Comparison of ENCODE assay signal across 16 cellular contexts in the genomic region with DNA sequence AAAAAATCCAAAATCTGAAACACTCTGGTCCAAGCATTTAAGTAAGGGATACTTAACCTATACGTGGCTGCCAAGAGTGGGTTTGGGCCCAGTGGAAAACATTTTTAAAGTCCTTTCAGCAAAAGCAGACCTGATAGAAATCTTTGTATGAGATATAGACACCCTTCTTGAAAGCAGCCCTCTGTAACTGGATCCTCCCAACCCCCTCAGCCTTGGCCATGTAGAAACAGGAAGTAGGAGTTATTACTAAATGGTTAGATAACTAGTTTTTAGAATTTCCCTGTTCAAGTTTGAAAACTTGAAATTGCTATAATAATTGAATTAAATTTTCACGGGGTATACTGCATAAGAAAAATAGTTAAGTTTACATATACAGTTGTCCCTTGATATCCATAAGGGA.
A peak's percentile ranks its signal among the peaks of the same experiment; 100 is the strongest.
DNase-seq lines count a peak whose midpoint lies in the region; ATAC-seq, FAIRE-seq and TF ChIP-seq lines count a peak whose summit lies in the region.
"Had no signal": no experiment of that assay in that cellular context is flagged by ENCODE, and none has a peak within 500 bp of the region (broad histone marks: within the 10 kb centered on the region; RNA-seq: fewer than 3 reads in every experiment).

No MANE protein-coding gene starts in this region.

- H3K9me3 Mint-ChIP-seq in astrocyte (ENCODE audit: unreplicated experiment) = no peaks in the 10 kb centered on the region
- H3K9me3 Mint-ChIP-seq: activated CD4-positive, alpha-beta T cell treated with anti-CD3 and anti-CD28 coated beads, Interleukin-2, amount 10 ng/mL, durations not matched to agents 24 days and 14 days; activated T-helper 1 cell treated with anti-CD3 and anti-CD28 coated beads, Interleukin-12 subunit alpha, Interleukin-12 subunit beta, Interleukin-2, Interleukin-4 antibody, amounts not matched to agents 30 ng/mL and 10 ng/mL and 1 ng/mL, durations not matched to agents 14 hours and 24 hours and 36 hours; endodermal cell; T-cell had no signal

- CTCF ChIA-PET in HEK293 (lab: Yijun Ruan, JAX) = no interaction called here

- no peak overlapping the region for H3K4me2 ChIP-seq in astrocyte (ENCODE audit: low read length)

- no peaks in the 10 kb centered on the region for H4K20me1 ChIP-seq in astrocyte (ENCODE audit: insufficient read depth, low read length)

- no peak overlapping the region for H2AFZ ChIP-seq in astrocyte (ENCODE audit: low read depth, low read length)

- peaks cover 3% of the 10 kb centered on the region for H3K36me3 Mint-ChIP-seq in astrocyte (ENCODE audit: low read depth, unreplicated experiment)
- H3K36me3 Mint-ChIP-seq: T-cell had no signal

- no peak overlapping the region for H3K9ac ChIP-seq in astrocyte (ENCODE audit: low read length)

- POLR2A ChIA-PET in HEK293 (lab: Yijun Ruan, JAX) = no interaction called here

- WGBS in sigmoid colon, 2 donors = 63 to 82% methylated on average over 2 of the region's 2 CpGs

- DNase-seq in NCI-H69 (lab: John Stamatoyannopoulos, UW) (peak; percentile 20), astrocyte (ENCODE audit: low read depth) (no peak), sigmoid colon (no peak), NCI-H748 (lab: John Stamatoyannopoulos, UW; ENCODE audit: unreplicated experiment) (no peak), mucosa of descending colon (no peak), vagina (ENCODE audit: extremely low spot score in 2 of 2) (no peak)
- DNase-seq: Calu3, endodermal cell, glutamatergic neuron, left cardiac atrium, NCI-H1105 treated with DMSO at 0.1 percent for 48 hours, T-cell had no signal

- ATAC-seq in GM19395 (IDR thresholded peaks at IDR 0.05; ENCODE audit: unreplicated experiment) (no peak), mucosa of descending colon (no peak)
- ATAC-seq: T-cell had no signal

- H3K27ac Mint-ChIP-seq in astrocyte (ENCODE audit: unreplicated experiment) = peak overlapping the region; percentile 70
- H3K27ac Mint-ChIP-seq: activated CD4-positive, alpha-beta T cell treated with anti-CD3 and anti-CD28 coated beads, Interleukin-2, amount 10 ng/mL, durations not matched to agents 24 days and 14 days; activated T-helper 1 cell treated with anti-CD3 and anti-CD28 coated beads, Interleukin-12 subunit alpha, Interleukin-12 subunit beta, Interleukin-2, Interleukin-4 antibody, amounts not matched to agents 30 ng/mL and 10 ng/mL and 1 ng/mL, durations not matched to agents 14 hours and 24 hours and 36 hours; endodermal cell had no signal

- H3K4me1 Mint-ChIP-seq in astrocyte (ENCODE audit: low read depth, unreplicated experiment) = peaks cover 61% of the 10 kb centered on the region

- H3K4me3 Mint-ChIP-seq in astrocyte (ENCODE audit: unreplicated experiment) = no peak overlapping the region
- H3K4me3 Mint-ChIP-seq: activated CD4-positive, alpha-beta T cell treated with anti-CD3 and anti-CD28 coated beads, Interleukin-2, amount 10 ng/mL, durations not matched to agents 24 days and 14 days; activated T-helper 1 cell treated with anti-CD3 and anti-CD28 coated beads, Interleukin-12 subunit alpha, Interleukin-12 subunit beta, Interleukin-2, Interleukin-4 antibody, amounts not matched to agents 30 ng/mL and 10 ng/mL and 1 ng/mL, durations not matched to agents 14 hours and 24 hours and 36 hours; endodermal cell had no signal

- no peak for FAIRE-seq in astrocyte (lab: Jason Lieb, UNC)

- no peaks in the 10 kb centered on the region for H3K27me3 ChIP-seq in astrocyte (ENCODE audit: insufficient read depth, low read length)
- H3K27me3 ChIP-seq in sigmoid colon = no peaks in the 10 kb centered on the region
- H3K27me3 ChIP-seq in vagina = no peaks in the 10 kb centered on the region

- H3K36me3 ChIP-seq in HEK293 (ENCODE audit: control insufficient read depth in 2 of 2, insufficient read depth in 1 of 2, low read length in 2 of 2) = no peaks in the 10 kb centered on the region
- no peaks in the 10 kb centered on the region for H3K36me3 ChIP-seq in astrocyte (ENCODE audit: insufficient read depth, low read length)
- peaks cover 0 to 54% (median 3%) of the 10 kb centered on the region in 4 donors for H3K36me3 ChIP-seq in sigmoid colon
- H3K36me3 ChIP-seq in mucosa of descending colon (ENCODE audit: low read depth) = no peaks in the 10 kb centered on the region
- H3K36me3 ChIP-seq in vagina = no peaks in the 10 kb centered on the region

- no peaks in the 10 kb centered on the region for H3K79me2 ChIP-seq in astrocyte (ENCODE audit: insufficient read depth, low read length)

- TF ChIP-seq POLR2A in sigmoid colon (IDR thresholded peaks at IDR 0.05) (no peak), vagina (IDR thresholded peaks at IDR 0.05) (no peak)

- no peak overlapping the region for H3K27ac ChIP-seq in HEK293 (ENCODE audit: extremely low read depth, low read depth, low read length)
- H3K27ac ChIP-seq in astrocyte (ENCODE audit: low read depth, low read length) = no peak overlapping the region
- peak overlapping the region in 3 of 4 donors; percentile 57 to 74 (median 68) for H3K27ac ChIP-seq in sigmoid colon
- H3K27ac ChIP-seq in vagina = no peak overlapping the region

- no peaks in the 10 kb centered on the region for H3K27me3 Mint-ChIP-seq in astrocyte (ENCODE audit: low read depth, unreplicated experiment)
- H3K27me3 Mint-ChIP-seq: activated CD4-positive, alpha-beta T cell treated with anti-CD3 and anti-CD28 coated beads, Interleukin-2, amount 10 ng/mL, durations not matched to agents 24 days and 14 days; T-cell had no signal

- H3K4me3 ChIP-seq in HEK293 (ENCODE audit: low read depth, low read length) (no peak overlapping the region), astrocyte (ENCODE audit: insufficient read depth, low read depth, low read length) (no peak overlapping the region), sigmoid colon (no peak overlapping the region), mucosa of descending colon (no peak overlapping the region), vagina (no peak overlapping the region)

- peaks cover 9% of the 10 kb centered on the region for H3K4me1 ChIP-seq in HEK293 (ENCODE audit: control insufficient read depth, insufficient read depth, low read length)
- H3K4me1 ChIP-seq in astrocyte (ENCODE audit: insufficient read depth, low read length) = peaks cover 34% of the 10 kb centered on the region
- peaks cover 0 to 67% (median 47%) of the 10 kb centered on the region in 4 donors for H3K4me1 ChIP-seq in sigmoid colon
- H3K4me1 ChIP-seq in mucosa of descending colon (ENCODE audit: low read depth) = no peaks in the 10 kb centered on the region
- peaks cover 15% of the 10 kb centered on the region for H3K4me1 ChIP-seq in vagina

- intact Hi-C loops in sigmoid colon (cut with DNase I) = no loop called here
- intact Hi-C loops in mucosa of descending colon (cut with DNase I, micrococcal nuclease) = no loop called here
- intact Hi-C loops in vagina (cut with DNase I) = no loop called here

- TF ChIP-seq EP300 in sigmoid colon (IDR thresholded peaks at IDR 0.05) = no peak

- no peak for TF ChIP-seq CTCF in HEK293 (tag by site-specific recombination; IDR thresholded peaks at IDR 0.05)
- TF ChIP-seq CTCF in astrocyte (IDR thresholded peaks at IDR 0.05; ENCODE audit: insufficient read depth, low read depth, low read length) = no peak
- no peak for TF ChIP-seq CTCF in sigmoid colon (IDR thresholded peaks at IDR 0.05)
- no peak for TF ChIP-seq CTCF in mucosa of descending colon (IDR thresholded peaks at IDR 0.05)
- TF ChIP-seq CTCF in vagina (IDR thresholded peaks at IDR 0.05) = no peak

- no peaks in the 10 kb centered on the region for H3K9me3 ChIP-seq in HEK293 (ENCODE audit: control insufficient read depth, insufficient read depth, low read depth, low read length)
- H3K9me3 ChIP-seq in astrocyte (ENCODE audit: insufficient read depth, low read depth, low read length) = no peaks in the 10 kb centered on the region
- H3K9me3 ChIP-seq in sigmoid colon = no peaks in the 10 kb centered on the region
- H3K9me3 ChIP-seq in mucosa of descending colon = no peaks in the 10 kb centered on the region
- no peaks in the 10 kb centered on the region for H3K9me3 ChIP-seq in vagina

TF ChIP-seq in HEK293, 187 proteins besides CTCF, POLR2A, EP300 and RAD21 (continues in another document):
- TF ChIP-seq, protein P1, sequence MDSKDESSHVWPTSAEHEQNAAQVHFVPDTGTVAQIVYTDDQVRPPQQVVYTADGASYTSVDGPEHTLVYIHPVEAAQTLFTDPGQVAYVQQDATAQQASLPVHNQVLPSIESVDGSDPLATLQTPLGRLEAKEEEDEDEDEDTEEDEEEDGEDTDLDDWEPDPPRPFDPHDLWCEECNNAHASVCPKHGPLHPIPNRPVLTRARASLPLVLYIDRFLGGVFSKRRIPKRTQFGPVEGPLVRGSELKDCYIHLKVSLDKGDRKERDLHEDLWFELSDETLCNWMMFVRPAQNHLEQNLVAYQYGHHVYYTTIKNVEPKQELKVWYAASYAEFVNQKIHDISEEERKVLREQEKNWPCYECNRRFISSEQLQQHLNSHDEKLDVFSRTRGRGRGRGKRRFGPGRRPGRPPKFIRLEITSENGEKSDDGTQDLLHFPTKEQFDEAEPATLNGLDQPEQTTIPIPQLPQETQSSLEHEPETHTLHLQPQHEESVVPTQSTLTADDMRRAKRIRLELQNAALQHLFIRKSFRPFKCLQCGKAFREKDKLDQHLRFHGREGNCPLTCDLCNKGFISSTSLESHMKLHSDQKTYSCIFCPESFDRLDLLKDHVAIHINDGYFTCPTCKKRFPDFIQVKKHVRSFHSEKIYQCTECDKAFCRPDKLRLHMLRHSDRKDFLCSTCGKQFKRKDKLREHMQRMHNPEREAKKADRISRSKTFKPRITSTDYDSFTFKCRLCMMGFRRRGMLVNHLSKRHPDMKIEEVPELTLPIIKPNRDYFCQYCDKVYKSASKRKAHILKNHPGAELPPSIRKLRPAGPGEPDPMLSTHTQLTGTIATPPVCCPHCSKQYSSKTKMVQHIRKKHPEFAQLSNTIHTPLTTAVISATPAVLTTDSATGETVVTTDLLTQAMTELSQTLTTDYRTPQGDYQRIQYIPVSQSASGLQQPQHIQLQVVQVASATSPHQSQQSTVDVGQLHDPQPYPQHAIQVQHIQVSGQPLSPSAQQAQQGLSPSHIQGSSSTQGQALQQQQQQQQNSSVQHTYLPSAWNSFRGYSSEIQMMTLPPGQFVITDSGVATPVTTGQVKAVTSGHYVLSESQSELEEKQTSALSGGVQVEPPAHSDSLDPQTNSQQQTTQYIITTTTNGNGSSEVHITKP (tag by site-specific recombination; IDR thresholded peaks at IDR 0.05) = 0 out of 2 replicates have a peak, but pooled peaks have one; percentile 10
- TF ChIP-seq IKZF3 (tag by site-specific recombination; IDR thresholded peaks at IDR 0.05) = no peak
- no peak for TF ChIP-seq FEZF1 (tag by site-specific recombination; IDR thresholded peaks at IDR 0.05)

Comparison
In these comparisons a context has a peak if more than half of its experiments do, and no peak if none do; other contexts are left out.
1. H3K27ac ChIP-seq: peak in sigmoid colon (3 of 4); none in HEK293 (single experiment), astrocyte (single experiment) and vagina (single experiment).